ENCODE assay signal across 1 cellular context in genomic region chr10:44339218-44339617, GRCh38.
A peak's percentile ranks its signal among the peaks of the same experiment; 100 is the strongest.
TF ChIP-seq lines count a peak whose summit lies in the region.

No MANE protein-coding gene starts in this region.

TF ChIP-seq in IMR-90, 13 proteins besides CTCF, POLR2A, EP300 and RAD21:
- TF ChIP-seq SMC3 (IDR thresholded peaks at IDR 0.05; ENCODE audit: low read depth, low read length), result no peak
- TF ChIP-seq CEBPB (IDR thresholded peaks at IDR 0.05; ENCODE audit: low read depth, low read length), result 0 out of 2 replicates have a peak, but pooled peaks have one; percentile 39
- TF ChIP-seq MAFK (IDR thresholded peaks at IDR 0.05; ENCODE audit: low read depth, low read length), result no peak
- TF ChIP-seq, protein P1, sequence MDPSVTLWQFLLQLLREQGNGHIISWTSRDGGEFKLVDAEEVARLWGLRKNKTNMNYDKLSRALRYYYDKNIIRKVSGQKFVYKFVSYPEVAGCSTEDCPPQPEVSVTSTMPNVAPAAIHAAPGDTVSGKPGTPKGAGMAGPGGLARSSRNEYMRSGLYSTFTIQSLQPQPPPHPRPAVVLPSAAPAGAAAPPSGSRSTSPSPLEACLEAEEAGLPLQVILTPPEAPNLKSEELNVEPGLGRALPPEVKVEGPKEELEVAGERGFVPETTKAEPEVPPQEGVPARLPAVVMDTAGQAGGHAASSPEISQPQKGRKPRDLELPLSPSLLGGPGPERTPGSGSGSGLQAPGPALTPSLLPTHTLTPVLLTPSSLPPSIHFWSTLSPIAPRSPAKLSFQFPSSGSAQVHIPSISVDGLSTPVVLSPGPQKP (IDR thresholded peaks at IDR 0.05; ENCODE audit: borderline replicate concordance, low read depth, low read length), result no peak
- TF ChIP-seq BHLHE40 (IDR thresholded peaks at IDR 0.05; ENCODE audit: low read depth, low read length), result no peak
- no peak for TF ChIP-seq MXI1 (IDR thresholded peaks at IDR 0.05; ENCODE audit: borderline replicate concordance, low read depth, low read length)
